ENCODE assay signal across 12 cellular contexts in genomic region chr5:14413331-14413750, GRCh38.
DNase-seq lines count a peak whose midpoint lies in the region; ATAC-seq lines count a peak whose summit lies in the region.
"Had no signal": no experiment of that assay in that cellular context is flagged by ENCODE, and none has a peak within 500 bp of the region (broad histone marks: within the 10 kb centered on the region; RNA-seq: fewer than 3 reads in every experiment).

No MANE protein-coding gene starts in this region.

- intact Hi-C loops in activated T-helper 1 cell treated with anti-CD3 and anti-CD28 coated beads, Interleukin-12 subunit alpha, Interleukin-12 subunit beta, Interleukin-2, Interleukin-4 antibody, amounts not matched to agents 30 ng/mL and 10 ng/mL and 1 ng/mL, durations not matched to agents 14 hours and 24 hours and 36 hours (cut with micrococcal nuclease): loop anchor here (1.0 kb wide), 1 partner anchor 396 kb away; no protein-coding TSS in a partner anchor

- H3K9me3 Mint-ChIP-seq in activated T-helper 1 cell treated with anti-CD3 and anti-CD28 coated beads, Interleukin-12 subunit alpha, Interleukin-12 subunit beta, Interleukin-2, Interleukin-4 antibody, amounts not matched to agents 30 ng/mL and 10 ng/mL and 1 ng/mL, durations not matched to agents 14 hours and 24 hours and 36 hours: no peaks in the 10 kb centered on the region
- H3K9me3 Mint-ChIP-seq in stimulated activated naive CD8-positive, alpha-beta T cell treated with anti-CD3 and anti-CD28 coated beads, Interleukin-15, Interleukin-2, amounts not matched to agents 100 ng/mL and 50 ng/mL, for 24 hours: no peaks in the 10 kb centered on the region

- ATAC-seq in HG03520 (IDR thresholded peaks at IDR 0.05; ENCODE audit: unreplicated experiment): no peak
- ATAC-seq in HG03135 (IDR thresholded peaks at IDR 0.05; ENCODE audit: unreplicated experiment): no peak
- ATAC-seq: body of pancreas, sciatic nerve had no signal

- peak; percentile 25 for DNase-seq in activated gamma-delta T cell treated with Interleukin-2 at 50 U/mL for 16 hours
- no peak for DNase-seq in activated gamma-delta T cell (lab: John Stamatoyannopoulos, UW)
- DNase-seq in activated T-helper 1 cell treated with anti-CD3 and anti-CD28 coated beads, Interleukin-12 subunit alpha, Interleukin-12 subunit beta, Interleukin-2, Interleukin-4 antibody, amounts not matched to agents 30 ng/mL and 10 ng/mL and 1 ng/mL, durations not matched to agents 14 hours and 24 hours and 36 hours (ENCODE audit: low spot score): no peak
- peak; percentile 39 for DNase-seq in fibroblast of gingiva (ENCODE audit: low read depth)
- DNase-seq in NCI-H1092 treated with DMSO at 0.1 percent for 48 hours (lab: John Stamatoyannopoulos, UW): no peak
- DNase-seq: body of pancreas, erythroblast, NCI-H1930 had no signal

- H3K36me3 Mint-ChIP-seq in activated T-helper 1 cell treated with anti-CD3 and anti-CD28 coated beads, Interleukin-12 subunit alpha, Interleukin-12 subunit beta, Interleukin-2, Interleukin-4 antibody, amounts not matched to agents 30 ng/mL and 10 ng/mL and 1 ng/mL, durations not matched to agents 14 hours and 24 hours and 36 hours (ENCODE audit: low read depth): peaks cover 3% of the 10 kb centered on the region
- no peaks in the 10 kb centered on the region for H3K36me3 Mint-ChIP-seq in stimulated activated naive CD8-positive, alpha-beta T cell treated with anti-CD3 and anti-CD28 coated beads, Interleukin-15, Interleukin-2, amounts not matched to agents 100 ng/mL and 50 ng/mL, for 24 hours (ENCODE audit: low read depth)

- peak overlapping the region; percentile 73 for H3K4me3 Mint-ChIP-seq in activated T-helper 1 cell treated with anti-CD3 and anti-CD28 coated beads, Interleukin-12 subunit alpha, Interleukin-12 subunit beta, Interleukin-2, Interleukin-4 antibody, amounts not matched to agents 30 ng/mL and 10 ng/mL and 1 ng/mL, durations not matched to agents 14 hours and 24 hours and 36 hours
- peak overlapping the region; percentile 62 for H3K4me3 Mint-ChIP-seq in stimulated activated naive CD8-positive, alpha-beta T cell treated with anti-CD3 and anti-CD28 coated beads, Interleukin-15, Interleukin-2, amounts not matched to agents 100 ng/mL and 50 ng/mL, for 24 hours

- H3K27me3 Mint-ChIP-seq in activated T-helper 1 cell treated with anti-CD3 and anti-CD28 coated beads, Interleukin-12 subunit alpha, Interleukin-12 subunit beta, Interleukin-2, Interleukin-4 antibody, amounts not matched to agents 30 ng/mL and 10 ng/mL and 1 ng/mL, durations not matched to agents 14 hours and 24 hours and 36 hours (ENCODE audit: insufficient read depth): peaks cover 7% of the 10 kb centered on the region
- peaks cover 6% of the 10 kb centered on the region for H3K27me3 Mint-ChIP-seq in stimulated activated naive CD8-positive, alpha-beta T cell treated with anti-CD3 and anti-CD28 coated beads, Interleukin-15, Interleukin-2, amounts not matched to agents 100 ng/mL and 50 ng/mL, for 24 hours

- H3K4me1 Mint-ChIP-seq in activated T-helper 1 cell treated with anti-CD3 and anti-CD28 coated beads, Interleukin-12 subunit alpha, Interleukin-12 subunit beta, Interleukin-2, Interleukin-4 antibody, amounts not matched to agents 30 ng/mL and 10 ng/mL and 1 ng/mL, durations not matched to agents 14 hours and 24 hours and 36 hours (ENCODE audit: low read depth): peaks cover 47% of the 10 kb centered on the region
- H3K4me1 Mint-ChIP-seq in stimulated activated naive CD8-positive, alpha-beta T cell treated with anti-CD3 and anti-CD28 coated beads, Interleukin-15, Interleukin-2, amounts not matched to agents 100 ng/mL and 50 ng/mL, for 24 hours (ENCODE audit: low read depth): peaks cover 68% of the 10 kb centered on the region

- H3K27ac Mint-ChIP-seq in activated T-helper 1 cell treated with anti-CD3 and anti-CD28 coated beads, Interleukin-12 subunit alpha, Interleukin-12 subunit beta, Interleukin-2, Interleukin-4 antibody, amounts not matched to agents 30 ng/mL and 10 ng/mL and 1 ng/mL, durations not matched to agents 14 hours and 24 hours and 36 hours: peak overlapping the region; percentile 90
- peak overlapping the region; percentile 97 for H3K27ac Mint-ChIP-seq in stimulated activated naive CD8-positive, alpha-beta T cell treated with anti-CD3 and anti-CD28 coated beads, Interleukin-15, Interleukin-2, amounts not matched to agents 100 ng/mL and 50 ng/mL, for 24 hours

Comparison
In these comparisons a context has a peak if more than half of its experiments do, and no peak if none do; other contexts are left out.
1. DNase-seq: peak in activated gamma-delta T cell treated with Interleukin-2 at 50 U/mL for 16 hours (single experiment) and fibroblast of gingiva (single experiment); none in activated gamma-delta T cell (single experiment), activated T-helper 1 cell treated with anti-CD3 and anti-CD28 coated beads, Interleukin-12 subunit alpha, Interleukin-12 subunit beta, Interleukin-2, Interleukin-4 antibody, amounts not matched to agents 30 ng/mL and 10 ng/mL and 1 ng/mL, durations not matched to agents 14 hours and 24 hours and 36 hours (single experiment) and NCI-H1092 treated with DMSO at 0.1 percent for 48 hours (single experiment).